ENCODE assay signal across 1 cellular context in the genomic region with DNA sequence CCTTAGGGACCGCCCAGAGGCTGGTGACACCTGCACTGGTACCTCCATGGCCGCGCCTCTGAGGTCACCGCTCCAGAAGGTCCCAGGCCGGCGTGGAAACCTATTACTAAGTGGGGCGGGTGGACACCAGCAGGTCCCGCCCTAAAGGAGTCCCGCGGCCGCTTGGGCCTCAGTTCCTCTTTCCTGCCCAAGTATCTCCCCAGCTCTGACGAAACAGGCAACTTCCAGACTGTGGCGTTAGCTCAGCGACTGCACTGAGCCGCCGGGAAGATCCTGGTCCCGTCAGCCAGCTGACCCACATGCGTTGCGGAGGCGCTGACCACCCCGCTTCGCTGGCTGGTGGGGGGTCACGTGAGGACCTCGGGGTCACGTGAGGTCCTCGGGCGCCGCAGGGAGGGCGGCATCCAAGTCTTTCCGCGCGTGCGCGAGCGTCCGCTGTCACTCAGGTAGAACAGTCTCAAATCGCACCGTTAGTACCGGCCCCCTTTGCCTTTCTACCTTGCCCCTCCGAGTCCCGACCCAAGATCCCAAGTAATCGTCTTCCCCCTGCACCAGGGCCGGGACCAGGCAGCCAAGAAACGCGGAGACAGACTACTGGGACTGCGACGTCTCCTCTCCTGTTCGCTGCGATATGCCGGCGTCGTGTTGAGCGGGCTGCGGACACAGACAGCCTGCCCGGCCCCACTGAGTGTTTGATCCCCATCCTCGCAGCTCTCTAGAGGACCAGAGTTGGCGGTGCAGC.
TF ChIP-seq lines count a peak whose summit lies in the region.

No MANE protein-coding gene starts in this region.

TF ChIP-seq in HepG2, 621 proteins besides CTCF, POLR2A, EP300 and RAD21 (continued from another document and continues in another):
- TF ChIP-seq, protein P1, sequence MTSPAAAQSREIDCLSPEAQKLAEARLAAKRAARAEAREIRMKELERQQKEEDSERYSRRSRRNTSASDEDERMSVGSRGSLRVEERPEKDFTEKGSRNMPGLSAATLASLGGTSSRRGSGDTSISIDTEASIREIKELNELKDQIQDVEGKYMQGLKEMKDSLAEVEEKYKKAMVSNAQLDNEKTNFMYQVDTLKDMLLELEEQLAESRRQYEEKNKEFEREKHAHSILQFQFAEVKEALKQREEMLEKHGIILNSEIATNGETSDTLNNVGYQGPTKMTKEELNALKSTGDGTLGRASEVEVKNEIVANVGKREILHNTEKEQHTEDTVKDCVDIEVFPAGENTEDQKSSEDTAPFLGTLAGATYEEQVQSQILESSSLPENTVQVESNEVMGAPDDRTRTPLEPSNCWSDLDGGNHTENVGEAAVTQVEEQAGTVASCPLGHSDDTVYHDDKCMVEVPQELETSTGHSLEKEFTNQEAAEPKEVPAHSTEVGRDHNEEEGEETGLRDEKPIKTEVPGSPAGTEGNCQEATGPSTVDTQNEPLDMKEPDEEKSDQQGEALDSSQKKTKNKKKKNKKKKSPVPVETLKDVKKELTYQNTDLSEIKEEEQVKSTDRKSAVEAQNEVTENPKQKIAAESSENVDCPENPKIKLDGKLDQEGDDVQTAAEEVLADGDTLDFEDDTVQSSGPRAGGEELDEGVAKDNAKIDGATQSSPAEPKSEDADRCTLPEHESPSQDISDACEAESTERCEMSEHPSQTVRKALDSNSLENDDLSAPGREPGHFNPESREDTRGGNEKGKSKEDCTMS (CRISPR knock-in tag; conservative IDR thresholded peaks at IDR 0.05) = no peak
- TF ChIP-seq ZNF792 (CRISPR knock-in tag; IDR thresholded peaks at IDR 0.05) (peak; percentile 33; the same call in 1 of the 2 replicates), HIVEP1 (CRISPR knock-in tag; IDR thresholded peaks at IDR 0.05) (peak; percentile 68; the same call in 1 of the 2 replicates), KLF9 (CRISPR knock-in tag; IDR thresholded peaks at IDR 0.05; ENCODE audit: low read depth) (no peak), ZFP82 (CRISPR knock-in tag; IDR thresholded peaks at IDR 0.05; ENCODE audit: borderline replicate concordance) (no peak), ZNF530 (CRISPR knock-in tag; IDR thresholded peaks at IDR 0.05; ENCODE audit: low read depth) (no peak), ZNF550 (CRISPR knock-in tag; IDR thresholded peaks at IDR 0.05; ENCODE audit: borderline replicate concordance) (no peak), KLF6 (CRISPR knock-in tag; IDR thresholded peaks at IDR 0.05) (no peak), ZNF232 (CRISPR knock-in tag; IDR thresholded peaks at IDR 0.05; ENCODE audit: borderline replicate concordance) (peak; percentile 49; the same call in 1 of the 2 replicates), CAMTA2 (CRISPR knock-in tag; IDR thresholded peaks at IDR 0.05; ENCODE audit: borderline replicate concordance) (no peak), ZNF83 (CRISPR knock-in tag; IDR thresholded peaks at IDR 0.05; ENCODE audit: borderline replicate concordance) (no peak), ZNF619 (CRISPR knock-in tag; IDR thresholded peaks at IDR 0.05) (no peak), CEBPG (CRISPR knock-in tag; IDR thresholded peaks at IDR 0.05) (no peak), HNRNPLL (IDR thresholded peaks at IDR 0.05; ENCODE audit: low read depth, low read length, poor library complexity, severe bottlenecking) (peak; percentile 22), ZNF101 (CRISPR knock-in tag; IDR thresholded peaks at IDR 0.05; ENCODE audit: borderline replicate concordance, low read depth) (no peak), PAX8 (CRISPR knock-in tag; IDR thresholded peaks at IDR 0.05; ENCODE audit: borderline replicate concordance) (no peak), ZBTB42 (CRISPR knock-in tag; IDR thresholded peaks at IDR 0.05) (peak; percentile 68; the same call in 1 of the 2 replicates), RFX3 (CRISPR knock-in tag; IDR thresholded peaks at IDR 0.05) (no peak), ZNF431 (CRISPR knock-in tag; IDR thresholded peaks at IDR 0.05; ENCODE audit: borderline replicate concordance, low read depth) (no peak), MEIS2 (CRISPR knock-in tag; IDR thresholded peaks at IDR 0.05) (no peak), ZBTB3 (CRISPR knock-in tag; IDR thresholded peaks at IDR 0.05; ENCODE audit: borderline replicate concordance, low read depth) (no peak), SIX1 (CRISPR knock-in tag; IDR thresholded peaks at IDR 0.05; ENCODE audit: borderline replicate concordance) (no peak), TSC22D2 (CRISPR knock-in tag; IDR thresholded peaks at IDR 0.05; ENCODE audit: borderline replicate concordance) (peak; percentile 58; the same call in 1 of the 2 replicates), EEA1 (CRISPR knock-in tag; IDR thresholded peaks at IDR 0.05; ENCODE audit: borderline replicate concordance) (no peak), MTF2 (CRISPR knock-in tag; IDR thresholded peaks at IDR 0.05; ENCODE audit: borderline replicate concordance) (no peak), ZNF777 (CRISPR knock-in tag; IDR thresholded peaks at IDR 0.05) (no peak), ZNF850 (CRISPR knock-in tag; conservative IDR thresholded peaks at IDR 0.05) (no peak), ZNF652 (CRISPR knock-in tag; IDR thresholded peaks at IDR 0.05; ENCODE audit: borderline replicate concordance, low read depth) (no peak), ZNF781 (CRISPR knock-in tag; IDR thresholded peaks at IDR 0.05; ENCODE audit: borderline replicate concordance, not compliant biosample characterization) (no peak), KMT2B (CRISPR knock-in tag; IDR thresholded peaks at IDR 0.05) (peak; percentile 59; the same call in 1 of the 2 replicates), TRIM24 (CRISPR knock-in tag; IDR thresholded peaks at IDR 0.05) (no peak), ZNF136 (CRISPR knock-in tag; IDR thresholded peaks at IDR 0.05; ENCODE audit: low read depth) (no peak), ZFY (CRISPR knock-in tag; IDR thresholded peaks at IDR 0.05) (peak; percentile 73), SAFB2 (CRISPR knock-in tag; IDR thresholded peaks at IDR 0.05; ENCODE audit: borderline replicate concordance, low read depth) (no peak), KDM2A (CRISPR knock-in tag; IDR thresholded peaks at IDR 0.05; ENCODE audit: borderline replicate concordance, low read depth) (peak; percentile 76)
- TF ChIP-seq, protein P2, sequence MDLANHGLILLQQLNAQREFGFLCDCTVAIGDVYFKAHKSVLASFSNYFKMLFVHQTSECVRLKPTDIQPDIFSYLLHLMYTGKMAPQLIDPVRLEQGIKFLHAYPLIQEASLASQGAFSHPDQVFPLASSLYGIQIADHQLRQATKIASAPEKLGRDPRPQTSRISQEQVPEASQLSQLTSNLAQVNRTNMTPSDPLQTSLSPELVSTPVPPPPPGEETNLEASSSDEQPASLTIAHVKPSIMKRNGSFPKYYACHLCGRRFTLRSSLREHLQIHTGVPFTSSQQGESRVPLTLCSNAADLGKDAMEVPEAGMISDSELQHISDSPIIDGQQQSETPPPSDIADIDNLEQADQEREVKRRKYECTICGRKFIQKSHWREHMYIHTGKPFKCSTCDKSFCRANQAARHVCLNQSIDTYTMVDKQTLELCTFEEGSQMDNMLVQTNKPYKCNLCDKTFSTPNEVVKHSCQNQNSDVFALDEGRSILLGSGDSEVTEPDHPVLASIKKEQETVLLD (CRISPR knock-in tag; IDR thresholded peaks at IDR 0.05; ENCODE audit: low read depth) = 0 out of 2 replicates have a peak, but pooled peaks have one; percentile 35
- TF ChIP-seq, protein P3, sequence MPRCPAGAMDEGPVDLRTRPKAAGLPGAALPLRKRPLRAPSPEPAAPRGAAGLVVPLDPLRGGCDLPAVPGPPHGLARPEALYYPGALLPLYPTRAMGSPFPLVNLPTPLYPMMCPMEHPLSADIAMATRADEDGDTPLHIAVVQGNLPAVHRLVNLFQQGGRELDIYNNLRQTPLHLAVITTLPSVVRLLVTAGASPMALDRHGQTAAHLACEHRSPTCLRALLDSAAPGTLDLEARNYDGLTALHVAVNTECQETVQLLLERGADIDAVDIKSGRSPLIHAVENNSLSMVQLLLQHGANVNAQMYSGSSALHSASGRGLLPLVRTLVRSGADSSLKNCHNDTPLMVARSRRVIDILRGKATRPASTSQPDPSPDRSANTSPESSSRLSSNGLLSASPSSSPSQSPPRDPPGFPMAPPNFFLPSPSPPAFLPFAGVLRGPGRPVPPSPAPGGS (CRISPR knock-in tag; IDR thresholded peaks at IDR 0.05) = peak; percentile 65; the same call in 1 of the 2 replicates
- TF ChIP-seq, protein P4, sequence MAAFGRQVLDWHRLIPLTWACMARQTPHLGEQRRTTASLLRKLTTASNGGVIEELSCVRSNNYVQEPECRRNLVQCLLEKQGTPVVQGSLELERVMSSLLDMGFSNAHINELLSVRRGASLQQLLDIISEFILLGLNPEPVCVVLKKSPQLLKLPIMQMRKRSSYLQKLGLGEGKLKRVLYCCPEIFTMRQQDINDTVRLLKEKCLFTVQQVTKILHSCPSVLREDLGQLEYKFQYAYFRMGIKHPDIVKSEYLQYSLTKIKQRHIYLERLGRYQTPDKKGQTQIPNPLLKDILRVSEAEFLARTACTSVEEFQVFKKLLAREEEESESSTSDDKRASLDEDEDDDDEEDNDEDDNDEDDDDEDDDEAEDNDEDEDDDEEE (CRISPR knock-in tag; IDR thresholded peaks at IDR 0.05) = no peak
- TF ChIP-seq, protein P5, sequence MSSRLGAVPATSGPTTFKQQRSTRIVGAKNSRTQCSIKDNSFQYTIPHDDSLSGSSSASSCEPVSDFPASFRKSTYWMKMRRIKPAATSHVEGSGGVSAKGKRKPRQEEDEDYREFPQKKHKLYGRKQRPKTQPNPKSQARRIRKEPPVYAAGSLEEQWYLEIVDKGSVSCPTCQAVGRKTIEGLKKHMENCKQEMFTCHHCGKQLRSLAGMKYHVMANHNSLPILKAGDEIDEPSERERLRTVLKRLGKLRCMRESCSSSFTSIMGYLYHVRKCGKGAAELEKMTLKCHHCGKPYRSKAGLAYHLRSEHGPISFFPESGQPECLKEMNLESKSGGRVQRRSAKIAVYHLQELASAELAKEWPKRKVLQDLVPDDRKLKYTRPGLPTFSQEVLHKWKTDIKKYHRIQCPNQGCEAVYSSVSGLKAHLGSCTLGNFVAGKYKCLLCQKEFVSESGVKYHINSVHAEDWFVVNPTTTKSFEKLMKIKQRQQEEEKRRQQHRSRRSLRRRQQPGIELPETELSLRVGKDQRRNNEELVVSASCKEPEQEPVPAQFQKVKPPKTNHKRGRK (CRISPR knock-in tag; IDR thresholded peaks at IDR 0.05) = no peak
- TF ChIP-seq, protein P6, sequence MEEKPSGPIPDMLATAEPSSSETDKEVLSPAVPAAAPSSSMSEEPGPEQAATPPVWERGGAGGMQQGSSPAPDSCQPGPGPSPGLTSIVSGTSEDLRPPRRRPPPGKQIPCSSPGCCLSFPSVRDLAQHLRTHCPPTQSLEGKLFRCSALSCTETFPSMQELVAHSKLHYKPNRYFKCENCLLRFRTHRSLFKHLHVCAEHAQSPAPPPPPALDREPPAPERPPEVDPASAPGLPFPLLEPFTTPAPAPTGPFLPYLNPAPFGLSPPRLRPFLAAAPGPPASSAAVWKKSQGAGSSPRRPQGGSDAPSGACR (CRISPR knock-in tag; IDR thresholded peaks at IDR 0.05) = no peak
- TF ChIP-seq, protein P7, sequence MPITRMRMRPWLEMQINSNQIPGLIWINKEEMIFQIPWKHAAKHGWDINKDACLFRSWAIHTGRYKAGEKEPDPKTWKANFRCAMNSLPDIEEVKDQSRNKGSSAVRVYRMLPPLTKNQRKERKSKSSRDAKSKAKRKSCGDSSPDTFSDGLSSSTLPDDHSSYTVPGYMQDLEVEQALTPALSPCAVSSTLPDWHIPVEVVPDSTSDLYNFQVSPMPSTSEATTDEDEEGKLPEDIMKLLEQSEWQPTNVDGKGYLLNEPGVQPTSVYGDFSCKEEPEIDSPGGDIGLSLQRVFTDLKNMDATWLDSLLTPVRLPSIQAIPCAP (CRISPR knock-in tag; IDR thresholded peaks at IDR 0.05; ENCODE audit: low read depth) = no peak
- TF ChIP-seq, protein P8, sequence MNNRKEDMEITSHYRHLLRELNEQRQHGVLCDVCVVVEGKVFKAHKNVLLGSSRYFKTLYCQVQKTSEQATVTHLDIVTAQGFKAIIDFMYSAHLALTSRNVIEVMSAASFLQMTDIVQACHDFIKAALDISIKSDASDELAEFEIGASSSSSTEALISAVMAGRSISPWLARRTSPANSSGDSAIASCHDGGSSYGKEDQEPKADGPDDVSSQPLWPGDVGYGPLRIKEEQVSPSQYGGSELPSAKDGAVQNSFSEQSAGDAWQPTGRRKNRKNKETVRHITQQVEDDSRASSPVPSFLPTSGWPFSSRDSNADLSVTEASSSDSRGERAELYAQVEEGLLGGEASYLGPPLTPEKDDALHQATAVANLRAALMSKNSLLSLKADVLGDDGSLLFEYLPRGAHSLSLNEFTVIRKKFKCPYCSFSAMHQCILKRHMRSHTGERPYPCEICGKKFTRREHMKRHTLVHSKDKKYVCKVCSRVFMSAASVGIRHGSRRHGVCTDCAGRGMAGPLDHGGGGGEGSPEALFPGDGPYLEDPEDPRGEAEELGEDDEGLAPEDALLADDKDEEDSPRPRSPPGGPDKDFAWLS (CRISPR knock-in tag; IDR thresholded peaks at IDR 0.05; ENCODE audit: borderline replicate concordance) = no peak
- TF ChIP-seq, protein P9, sequence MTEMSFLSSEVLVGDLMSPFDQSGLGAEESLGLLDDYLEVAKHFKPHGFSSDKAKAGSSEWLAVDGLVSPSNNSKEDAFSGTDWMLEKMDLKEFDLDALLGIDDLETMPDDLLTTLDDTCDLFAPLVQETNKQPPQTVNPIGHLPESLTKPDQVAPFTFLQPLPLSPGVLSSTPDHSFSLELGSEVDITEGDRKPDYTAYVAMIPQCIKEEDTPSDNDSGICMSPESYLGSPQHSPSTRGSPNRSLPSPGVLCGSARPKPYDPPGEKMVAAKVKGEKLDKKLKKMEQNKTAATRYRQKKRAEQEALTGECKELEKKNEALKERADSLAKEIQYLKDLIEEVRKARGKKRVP (CRISPR knock-in tag; IDR thresholded peaks at IDR 0.05) = peak in 1 of 2 experiments; percentile 45; a peak in 1 of 4 replicates
- TF ChIP-seq, protein P10, sequence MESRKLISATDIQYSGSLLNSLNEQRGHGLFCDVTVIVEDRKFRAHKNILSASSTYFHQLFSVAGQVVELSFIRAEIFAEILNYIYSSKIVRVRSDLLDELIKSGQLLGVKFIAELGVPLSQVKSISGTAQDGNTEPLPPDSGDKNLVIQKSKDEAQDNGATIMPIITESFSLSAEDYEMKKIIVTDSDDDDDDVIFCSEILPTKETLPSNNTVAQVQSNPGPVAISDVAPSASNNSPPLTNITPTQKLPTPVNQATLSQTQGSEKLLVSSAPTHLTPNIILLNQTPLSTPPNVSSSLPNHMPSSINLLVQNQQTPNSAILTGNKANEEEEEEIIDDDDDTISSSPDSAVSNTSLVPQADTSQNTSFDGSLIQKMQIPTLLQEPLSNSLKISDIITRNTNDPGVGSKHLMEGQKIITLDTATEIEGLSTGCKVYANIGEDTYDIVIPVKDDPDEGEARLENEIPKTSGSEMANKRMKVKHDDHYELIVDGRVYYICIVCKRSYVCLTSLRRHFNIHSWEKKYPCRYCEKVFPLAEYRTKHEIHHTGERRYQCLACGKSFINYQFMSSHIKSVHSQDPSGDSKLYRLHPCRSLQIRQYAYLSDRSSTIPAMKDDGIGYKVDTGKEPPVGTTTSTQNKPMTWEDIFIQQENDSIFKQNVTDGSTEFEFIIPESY (CRISPR knock-in tag; IDR thresholded peaks at IDR 0.05) = no peak
